ENCODE assay signal across 8 cellular contexts in genomic region chr13:41311607-41312500, GRCh38. TPM values are rescaled to one million over a fixed set of nuclear protein-coding genes. Genes with fewer than 3 reads are reported as not detected.
DNase-seq lines count a peak whose midpoint lies in the region; ATAC-seq, FAIRE-seq and TF ChIP-seq lines count a peak whose summit lies in the region.

No MANE protein-coding gene starts in this region.

- peaks cover 13% of the 10 kb centered on the region for H3K36me3 Mint-ChIP-seq in Caco-2 (ENCODE audit: insufficient read depth, unreplicated experiment)

- H3K4me1 Mint-ChIP-seq in Caco-2 (ENCODE audit: low read depth, unreplicated experiment), result peaks cover 15% of the 10 kb centered on the region

- FAIRE-seq in GM12878 (lab: Jason Lieb, UNC), result no peak

- H2AFZ ChIP-seq in GM12878 (ENCODE audit: control insufficient read depth, low read depth, low read length), result peak overlapping the region; percentile 91

- no TSS peak for BruUV-seq in Caco-2 (replicated peaks; lab: Mats Ljungman, UMichigan)
- no TSS peak for BruUV-seq in GM12878 (replicated peaks; lab: Mats Ljungman, UMichigan)

- H3K27me3 Mint-ChIP-seq in Caco-2 (ENCODE audit: insufficient read depth, unreplicated experiment), result no peaks in the 10 kb centered on the region

- no peaks in the 10 kb centered on the region for H4K20me1 ChIP-seq in GM12878 (ENCODE audit: control insufficient read depth, insufficient read depth)

- H3K4me3 ChIP-seq in Caco-2 (ENCODE audit: low read depth, low read length) (peak overlapping the region; percentile 85), HUES6 (ENCODE audit: low read depth, low read length) (peak overlapping the region; percentile 90), GM12878 (peak overlapping the region; percentile 99), iPS-15b (ENCODE audit: low read depth, low read length) (peak overlapping the region; percentile 94), skeletal muscle tissue (ENCODE audit: low read length in 3 of 3) (peak overlapping the region; percentile 94 to 97 (median 95))

- peak overlapping the region; percentile 85; the same call in 1 of the 2 replicates for H3K4me2 ChIP-seq in GM12878 (ENCODE audit: control insufficient read depth, insufficient read depth)

- in situ Hi-C loops in GM12878 (cut with MboI), result no loop called here

- no peaks in the 10 kb centered on the region for H3K9me3 Mint-ChIP-seq in Caco-2 (ENCODE audit: unreplicated experiment)

- H3K27ac ChIP-seq in HUES6 (ENCODE audit: low read depth, low read length) (peak overlapping the region; percentile 93), GM12878 (ENCODE audit: control insufficient read depth, insufficient read depth) (peak overlapping the region; percentile 83), skeletal muscle tissue (ENCODE audit: low read depth, low read length) (peak overlapping the region; percentile 91)

- RAD21 ChIA-PET in GM12878 (lab: Charles Lee; ENCODE audit: unreplicated experiment), result interaction anchor here (0.5 to 1.5 kb wide), 4 partner anchors 49 to 961 kb away, joined by 3 to 4 read pairs (median 3); partner anchors contain the start of gene MTRF1

- H3K4me3 Mint-ChIP-seq in Caco-2 (ENCODE audit: unreplicated experiment), result peak overlapping the region; percentile 97

- no peak for TF ChIP-seq EP300 in GM12878 (IDR thresholded peaks at IDR 0.05; ENCODE audit: borderline replicate concordance in 1 of 2, control insufficient read depth in 1 of 2, low read depth in 2 of 2, low read length in 2 of 2)

- H3K27ac Mint-ChIP-seq in Caco-2 (ENCODE audit: unreplicated experiment), result peak overlapping the region; percentile 85

- no peaks in the 10 kb centered on the region for H3K36me3 ChIP-seq in Caco-2 (ENCODE audit: control insufficient read depth, insufficient read depth, low read length)
- 0 out of 2 replicates have a peak, but pooled peaks cover 3% of the 10 kb centered on the region for H3K36me3 ChIP-seq in HUES6 (ENCODE audit: control insufficient read depth, insufficient read depth, low read length)
- H3K36me3 ChIP-seq in GM12878 (ENCODE audit: control insufficient read depth in 2 of 2, insufficient read depth in 2 of 2, low read length in 1 of 2), result no peaks in the 10 kb centered on the region
- no peaks in the 10 kb centered on the region for H3K36me3 ChIP-seq in iPS-15b (ENCODE audit: control insufficient read depth, insufficient read depth, low read length)
- H3K36me3 ChIP-seq in skeletal muscle tissue (ENCODE audit: control insufficient read depth in 3 of 3, insufficient read depth in 3 of 3, low read length in 3 of 3), result no peaks in the 10 kb centered on the region

- 1% methylated on average over 61 of the region's 63 CpGs for WGBS in GM12878 (ENCODE audit: insufficient coverage, insufficient replicate concordance, low lambda C conversion rate, missing lambda C conversion rate)

- no peak; the same call in 1 of the 2 replicates for TF ChIP-seq POLR2A in GM12878 (IDR thresholded peaks at IDR 0.05; ENCODE audit: low read depth, low read length)

- peaks cover 57% of the 10 kb centered on the region for H3K79me2 ChIP-seq in GM12878 (ENCODE audit: control insufficient read depth, insufficient read depth, low read length)

- no peak for TF ChIP-seq RAD21 in GM12878 (IDR thresholded peaks at IDR 0.05; ENCODE audit: insufficient read depth, low read depth, low read length)

- H3K9ac ChIP-seq in HUES6 (ENCODE audit: low read length), result peak overlapping the region; percentile 86
- peak overlapping the region; percentile 85 for H3K9ac ChIP-seq in GM12878 (ENCODE audit: control insufficient read depth, insufficient read depth, low read length)
- peak overlapping the region; percentile 93 for H3K9ac ChIP-seq in iPS-15b (ENCODE audit: low read depth, low read length)
- peak overlapping the region; percentile 92 to 96 (median 93) for H3K9ac ChIP-seq in skeletal muscle tissue (ENCODE audit: low read depth in 1 of 3, low read length in 3 of 3)

- CTCF ChIA-PET in Caco-2 (lab: Charles Lee) (no interaction called here), GM12878 (lab: Yijun Ruan, JAX) (no interaction called here)

- intact Hi-C loops in Caco-2 (cut with micrococcal nuclease; ENCODE audit: unreplicated experiment) (loop anchor here (2.0 kb wide), 1 partner anchor 49 kb away; the partner anchor contains the start of gene MTRF1), GM12878 (cut with micrococcal nuclease; ENCODE audit: unreplicated experiment) (loop anchor here (2.0 to 5.0 kb wide), 2 partner anchors 180 to 251 kb away; partner anchors contain the start of genes KBTBD6 and WBP4)

- peaks cover 9% of the 10 kb centered on the region for H3K4me1 ChIP-seq in Caco-2
- peaks cover 19% of the 10 kb centered on the region for H3K4me1 ChIP-seq in HUES6 (ENCODE audit: control insufficient read depth, insufficient read depth, low read length)
- H3K4me1 ChIP-seq in GM12878 (ENCODE audit: control insufficient read depth, insufficient read depth, low read length), result peaks cover 6% of the 10 kb centered on the region; the same call in 1 of the 2 replicates
- peaks cover 6% of the 10 kb centered on the region for H3K4me1 ChIP-seq in iPS-15b (ENCODE audit: control insufficient read depth, insufficient read depth, low read length)
- peaks cover 16 to 32% (median 28%) of the 10 kb centered on the region in 3 donors for H3K4me1 ChIP-seq in skeletal muscle tissue (ENCODE audit: control insufficient read depth in 3 of 3, insufficient read depth in 3 of 3, low read length in 3 of 3)

- DNase-seq in Caco-2 (peak; percentile 43 to 55), T-helper 9 cell (peak; percentile 52), GM12878 (ENCODE audit: low read depth, low spot score) (no peak), NCI-H1930 (lab: John Stamatoyannopoulos, UW) (no peak)

- TF ChIP-seq CTCF in Caco-2 (IDR thresholded peaks at IDR 0.05; ENCODE audit: insufficient read depth in 1 of 2, low read depth in 1 of 2, low read length in 1 of 2, severe bottlenecking in 1 of 2, unreplicated experiment in 1 of 2) (no peak), GM12878 (IDR thresholded peaks at IDR 0.05 in 2 of 3, conservative IDR thresholded peaks at IDR 0.05 in 1 of 3; ENCODE audit: control insufficient read depth in 2 of 3, extremely low read depth in 1 of 3, insufficient read depth in 1 of 3, low read depth in 3 of 3, low read length in 3 of 3) (no peak)

- SMC1A ChIA-PET in GM12878 (lab: Charles Lee; ENCODE audit: uncharacterized antibody, unreplicated experiment), result interaction anchor here (0.7 to 1.8 kb wide), 6 partner anchors 15 to 237 kb away, joined by 3 to 4 read pairs (median 3); partner anchors contain the start of gene MTRF1

- H3K9me3 ChIP-seq in Caco-2 (no peaks in the 10 kb centered on the region), HUES6 (ENCODE audit: control insufficient read depth, insufficient read depth, low read depth, low read length) (no peaks in the 10 kb centered on the region), GM12878 (replicated peaks; ENCODE audit: control insufficient read depth, insufficient read depth, low read length) (no peaks in the 10 kb centered on the region), iPS-15b (ENCODE audit: control insufficient read depth, insufficient read depth, low read length) (no peaks in the 10 kb centered on the region), skeletal muscle tissue (ENCODE audit: control insufficient read depth in 3 of 3, low read length in 3 of 3) (no peaks in the 10 kb centered on the region)

- ATAC-seq in GM21423 (IDR thresholded peaks at IDR 0.05; ENCODE audit: unreplicated experiment), result peak; percentile 36
- peak; percentile 75 for ATAC-seq in GM12878

- no peaks in the 10 kb centered on the region for H3K27me3 ChIP-seq in Caco-2 (replicated peaks; ENCODE audit: control insufficient read depth, insufficient read depth, low read length)
- no peaks in the 10 kb centered on the region for H3K27me3 ChIP-seq in HUES6 (ENCODE audit: control insufficient read depth, insufficient read depth, low read length)
- H3K27me3 ChIP-seq in GM12878 (replicated peaks in 1 of 2; ENCODE audit: control insufficient read depth in 2 of 2, insufficient read depth in 2 of 2, low read length in 1 of 2), result no peaks in the 10 kb centered on the region
- H3K27me3 ChIP-seq in iPS-15b (ENCODE audit: control insufficient read depth, insufficient read depth, low read length), result no peaks in the 10 kb centered on the region
- H3K27me3 ChIP-seq in skeletal muscle tissue (ENCODE audit: control insufficient read depth in 3 of 3, insufficient read depth in 3 of 3, low read length in 3 of 3), result no peaks in the 10 kb centered on the region

- POLR2A ChIA-PET in Caco-2 (lab: Charles Lee) (no interaction called here), GM12878 (lab: Charles Lee) (interaction anchor here (0.6 kb wide), 2 partner anchors 14 to 341 kb away, joined by 3 read pairs; no protein-coding TSS in a partner anchor)

RNA-seq across cellular contexts. Expression of gene NAA16, which starts 0.8 kb away (rescaled TPM):
- total RNA-seq in Caco-2 (2022) (32.4 and 37.3 TPM in 2 replicates), GM12878 (2014; rRNA removed) (12.0 and 13.1 TPM in 2 replicates), GM12878 (2014; rRNA removed; fragmentation: Illumina TruSeq; extraction: Trizol) (13.8 and 15.3 TPM in 2 replicates), GM12878 (2021) (11.9 and 16.0 TPM in 2 replicates), skeletal muscle tissue (18.8 TPM)
- 54.3 and 58.2 TPM in 2 replicates for total RNA-seq in GM12878 (2013; cell fraction: nucleolus; rRNA removed)
- 3.8 TPM for polyA plus RNA-seq in GM12878 (2011; ENCODE audit: low read depth)
- polyA plus RNA-seq in GM12878 (2011; rRNA removed) (13.3 and 21.1 TPM in 2 replicates), GM12878 (2014; fragmentation: Illumina TruSeq; extraction: Trizol) (18.5 and 21.1 TPM in 2 replicates), GM12878 (2014; fragmentation: Nextera tagmentation; extraction: Ambion mirVana) (1 to 10 TPM; 5.4 to 6.3 TPM), GM12878 (2014; rRNA removed) (10.4 and 10.9 TPM in 2 replicates), GM12878 (2016; fragmentation: Nextera tagmentation; extraction: Ambion mirVana) (10 to 100 TPM; 13.0 to 14.9 TPM)
- 4.7 and 5.3 TPM in 2 replicates for polyA plus RNA-seq in GM12878 (2011; cell fraction: cytosol; rRNA removed)
- polyA plus RNA-seq in GM12878 (2011; cell fraction: nucleus; rRNA removed), result 20.3 and 27.2 TPM in 2 replicates
- polyA plus RNA-seq in GM12878 (2012), result 8.5 and 8.6 TPM in 2 replicates
- polyA minus RNA-seq in GM12878 (2011; rRNA and poly(A)+ RNA removed), result 7.7 and 12.4 TPM in 2 replicates
- 4.9 and 6.0 TPM in 2 replicates for polyA minus RNA-seq in GM12878 (2011; cell fraction: cytosol; rRNA and poly(A)+ RNA removed)
- 15.7 and 28.6 TPM in 2 replicates for polyA minus RNA-seq in GM12878 (2011; cell fraction: nucleus; rRNA and poly(A)+ RNA removed)

RNA-seq across cellular contexts. Expression of gene MTRF1, which starts 48.5 kb away (rescaled TPM):
- total RNA-seq in Caco-2 (2022), result 21.2 and 24.7 TPM in 2 replicates
- 65.3 and 75.4 TPM in 2 replicates for total RNA-seq in GM12878 (2013; cell fraction: nucleolus; rRNA removed)
- total RNA-seq in GM12878 (2014; rRNA removed), result 18.8 and 21.7 TPM in 2 replicates
- 19.0 and 21.0 TPM in 2 replicates for total RNA-seq in GM12878 (2014; rRNA removed; fragmentation: Illumina TruSeq; extraction: Trizol)
- 12.1 and 14.1 TPM in 2 replicates for total RNA-seq in GM12878 (2021)
- 9.5 TPM for polyA plus RNA-seq in GM12878 (2011; ENCODE audit: low read depth)
- 33.7 and 55.9 TPM in 2 replicates for polyA plus RNA-seq in GM12878 (2011; rRNA removed)
- 12.9 and 13.6 TPM in 2 replicates for polyA plus RNA-seq in GM12878 (2011; cell fraction: cytosol; rRNA removed)
- polyA plus RNA-seq in GM12878 (2011; cell fraction: nucleus; rRNA removed), result 40.5 and 40.8 TPM in 2 replicates
- 17.7 and 18.2 TPM in 2 replicates for polyA plus RNA-seq in GM12878 (2012)
- 22.6 and 32.3 TPM in 2 replicates for polyA plus RNA-seq in GM12878 (2014; fragmentation: Illumina TruSeq; extraction: Trizol)
- polyA plus RNA-seq in GM12878 (2014; fragmentation: Nextera tagmentation; extraction: Ambion mirVana), result 10 to 100 TPM; 14.1 to 18.1 TPM
- polyA plus RNA-seq in GM12878 (2014; rRNA removed), result 19.4 and 23.0 TPM in 2 replicates
- 10 to 100 TPM; 22.2 to 24.8 TPM for polyA plus RNA-seq in GM12878 (2016; fragmentation: Nextera tagmentation; extraction: Ambion mirVana)
- polyA minus RNA-seq in GM12878 (2011; rRNA and poly(A)+ RNA removed), result 25.0 and 30.6 TPM in 2 replicates
- polyA minus RNA-seq in GM12878 (2011; cell fraction: cytosol; rRNA and poly(A)+ RNA removed), result 6.9 and 10.0 TPM in 2 replicates
- 10.8 and 19.2 TPM in 2 replicates for polyA minus RNA-seq in GM12878 (2011; cell fraction: nucleus; rRNA and poly(A)+ RNA removed)
- 16.7 TPM for total RNA-seq in skeletal muscle tissue

Comparison
In these comparisons a context has a peak if more than half of its experiments do, and no peak if none do; other contexts are left out.
1. DNase-seq: peak in Caco-2 (2 of 2) and T-helper 9 cell (single experiment); none in GM12878 (single experiment) and NCI-H1930 (0 of 2).
2. Peak in every context shown above with its lines, with median percentiles within 50 percentile points of each other: H3K4me3 ChIP-seq, H3K27ac ChIP-seq and H3K9ac ChIP-seq.